In the genomic region with DNA sequence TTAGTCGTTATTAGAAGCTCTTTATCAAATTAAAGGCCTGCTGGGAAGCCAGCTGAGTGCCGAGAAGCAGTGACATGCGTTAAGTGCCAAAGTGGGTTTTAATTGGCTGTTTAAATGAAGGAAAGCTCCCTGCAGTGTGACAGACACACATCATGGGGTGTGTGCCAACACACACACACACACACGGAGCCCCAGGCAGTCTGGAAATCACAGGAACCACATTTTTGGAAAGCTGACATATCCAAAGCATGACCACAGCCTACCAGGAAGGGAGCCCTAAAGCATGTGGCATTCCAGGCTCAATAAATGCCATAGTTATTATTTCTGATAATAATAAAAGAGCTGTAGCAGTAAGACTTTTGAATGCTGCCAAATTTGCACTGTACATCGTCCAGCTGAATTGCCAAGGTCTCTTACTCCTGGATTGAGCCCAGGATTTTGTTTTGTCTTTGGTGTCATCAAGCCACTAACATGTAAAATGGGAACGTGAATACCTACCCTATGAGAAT, we compare ENCODE assay signal across 9 cellular contexts.
A peak's percentile ranks its signal among the peaks of the same experiment; 100 is the strongest.
DNase-seq lines count a peak whose midpoint lies in the region; ATAC-seq and TF ChIP-seq lines count a peak whose summit lies in the region.
"Had no signal": no experiment of that assay in that cellular context is flagged by ENCODE, and none has a peak within 500 bp of the region (broad histone marks: within the 10 kb centered on the region; RNA-seq: fewer than 3 reads in every experiment).

No MANE protein-coding gene starts in this region.

- no peak overlapping the region for H2AFZ ChIP-seq in hepatocyte

- no peak overlapping the region for H3K4me2 ChIP-seq in hepatocyte

- peaks cover 9% of the 10 kb centered on the region for H3K9me3 Mint-ChIP-seq in activated T-helper 17 cell treated with anti-CD3 and anti-CD28 coated beads, Interleukin-2, amount 50 U/mL, for 72 hours

- H3K4me1 ChIP-seq in adipocyte (ENCODE audit: control insufficient read depth, insufficient read depth, low read length) (peaks cover 23% of the 10 kb centered on the region), hepatocyte (ENCODE audit: insufficient read depth) (peaks cover 9% of the 10 kb centered on the region), thoracic aorta (ENCODE audit: control insufficient read depth in 1 of 2, low read depth in 2 of 2) (peaks cover 28 to 61% of the 10 kb centered on the region in 2 donors)

- 42% methylated on average over 6 of the region's 6 CpGs for WGBS in hepatocyte (ENCODE audit: low lambda C conversion rate, missing lambda C conversion rate)

- H4K20me1 ChIP-seq in hepatocyte (ENCODE audit: insufficient read depth, poor library complexity, severe bottlenecking) = no peaks in the 10 kb centered on the region

- H3K27ac ChIP-seq in hepatocyte (peak overlapping the region; percentile 87), thoracic aorta (peak overlapping the region; percentile 87 to 91)

- H3K4me1 Mint-ChIP-seq in activated T-helper 17 cell treated with anti-CD3 and anti-CD28 coated beads, Interleukin-2, amount 50 U/mL, for 72 hours = no peaks in the 10 kb centered on the region

- H3K36me3 Mint-ChIP-seq in activated T-helper 17 cell treated with anti-CD3 and anti-CD28 coated beads, Interleukin-2, amount 50 U/mL, for 72 hours (ENCODE audit: low read depth) = no peaks in the 10 kb centered on the region

- peak; percentile 60 for ATAC-seq in thoracic aorta (ENCODE audit: insufficient number of reproducible peaks, low FRiP score, low read depth)
- no peak for ATAC-seq in activated T-helper 17 cell treated with anti-CD3 and anti-CD28 coated beads, Interleukin-2, amount 50 U/mL, for 72 hours (replicated peaks)

- no peaks in the 10 kb centered on the region for H3K9me2 ChIP-seq in hepatocyte (replicated peaks; ENCODE audit: insufficient read depth)

- no peaks in the 10 kb centered on the region for H3K79me2 ChIP-seq in hepatocyte

- H3K9me3 ChIP-seq in MG63 (peaks cover 6% of the 10 kb centered on the region; the same call in 1 of the 2 replicates), adipocyte (ENCODE audit: control insufficient read depth, low read length) (peaks cover 4% of the 10 kb centered on the region), hepatocyte (ENCODE audit: low read depth) (no peaks in the 10 kb centered on the region), thoracic aorta (no peaks in the 10 kb centered on the region)

- no peak for TF ChIP-seq CTCF in hepatocyte (IDR thresholded peaks at IDR 0.05; ENCODE audit: poor library complexity)
- no peak for TF ChIP-seq CTCF in thoracic aorta (IDR thresholded peaks at IDR 0.05)

- DNase-seq in MG63 = peak; percentile 64
- DNase-seq in adipocyte (ENCODE audit: low read depth) = peak; percentile 78
- peak; percentile 34 for DNase-seq in hepatocyte (ENCODE audit: low spot score)
- DNase-seq in thoracic aorta (ENCODE audit: low spot score) = peak; percentile 19
- DNase-seq in activated T-cell treated with anti-CD3 and anti-CD28 coated beads for 4 hours = no peak
- no peak for DNase-seq in T-helper 1 cell
- DNase-seq: activated T-cell treated with anti-CD3 and anti-CD28 coated beads, Interleukin-2, amount 50 U/mL, for 48 hours; Kasumi-1 had no signal

- H3K4me3 Mint-ChIP-seq in activated T-helper 17 cell treated with anti-CD3 and anti-CD28 coated beads, Interleukin-2, amount 50 U/mL, for 72 hours = no peak overlapping the region

- no peaks in the 10 kb centered on the region for H3K27me3 ChIP-seq in MG63
- H3K27me3 ChIP-seq in adipocyte (replicated peaks; ENCODE audit: control insufficient read depth, insufficient read depth, low read length) = no peaks in the 10 kb centered on the region
- no peaks in the 10 kb centered on the region for H3K27me3 ChIP-seq in hepatocyte
- H3K27me3 ChIP-seq in thoracic aorta (replicated peaks; ENCODE audit: insufficient read depth) = no peaks in the 10 kb centered on the region

- H3K36me3 ChIP-seq in MG63 (no peaks in the 10 kb centered on the region), adipocyte (ENCODE audit: control insufficient read depth, insufficient read depth, low read length, severe bottlenecking) (no peaks in the 10 kb centered on the region), hepatocyte (replicated peaks; ENCODE audit: insufficient read depth, low read depth) (no peaks in the 10 kb centered on the region), thoracic aorta (no peaks in the 10 kb centered on the region)

- H3K27ac Mint-ChIP-seq in activated T-helper 17 cell treated with anti-CD3 and anti-CD28 coated beads, Interleukin-2, amount 50 U/mL, for 72 hours = no peak overlapping the region

- peaks cover 4% of the 10 kb centered on the region for H3K27me3 Mint-ChIP-seq in activated T-helper 17 cell treated with anti-CD3 and anti-CD28 coated beads, Interleukin-2, amount 50 U/mL, for 72 hours

- no peak overlapping the region for H3K4me3 ChIP-seq in MG63
- H3K4me3 ChIP-seq in adipocyte (ENCODE audit: low read length) = peak overlapping the region; percentile 28
- no peak overlapping the region for H3K4me3 ChIP-seq in hepatocyte
- no peak overlapping the region for H3K4me3 ChIP-seq in thoracic aorta

- H3K9ac ChIP-seq in adipocyte (ENCODE audit: low read length) = peak overlapping the region; percentile 73

Comparison
In these comparisons a context has a peak if more than half of its experiments do, and no peak if none do; other contexts are left out.
1. DNase-seq: peak in MG63 (single experiment), adipocyte (single experiment), hepatocyte (single experiment) and thoracic aorta (single experiment); none in activated T-cell treated with anti-CD3 and anti-CD28 coated beads for 4 hours (single experiment) and T-helper 1 cell (0 of 5).